ENCODE assay signal across 16 cellular contexts in the genomic region with DNA sequence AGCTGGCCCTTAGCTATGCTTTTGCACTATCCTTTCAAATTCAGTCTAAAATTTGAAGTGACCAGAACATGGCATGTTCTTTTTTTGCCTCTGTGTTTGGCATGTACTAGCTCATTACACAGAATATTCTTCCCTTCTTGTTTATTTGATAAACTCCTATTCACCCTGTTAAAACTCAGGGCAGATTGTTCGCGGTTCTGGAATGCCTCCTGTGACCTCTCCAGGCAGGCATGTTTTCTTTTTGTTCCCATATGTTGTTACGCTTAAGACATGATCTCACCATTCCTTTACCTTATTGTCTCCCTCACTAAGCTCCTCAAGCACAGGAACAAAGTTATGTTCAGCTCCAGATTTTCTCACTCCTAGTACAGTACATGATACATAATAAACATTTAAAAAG.
DNase-seq lines count a peak whose midpoint lies in the region; ATAC-seq and TF ChIP-seq lines count a peak whose summit lies in the region.
"Had no signal": no experiment of that assay in that cellular context is flagged by ENCODE, and none has a peak within 500 bp of the region (broad histone marks: within the 10 kb centered on the region; RNA-seq: fewer than 3 reads in every experiment).

No MANE protein-coding gene starts in this region.

- H3K27ac Mint-ChIP-seq in WTC11: peak overlapping the region; percentile 49; the same call in 1 of the 2 replicates
- H3K27ac Mint-ChIP-seq in progenitor cell of endocrine pancreas: peak overlapping the region; percentile 10
- H3K27ac Mint-ChIP-seq: endodermal cell had no signal

- DNase-seq in H4 (ENCODE audit: low spot score) (peak; percentile 13), WTC11 (ENCODE audit: low spot score) (no peak), fibroblast of the aortic adventitia (ENCODE audit: low read depth) (peak; percentile 34), progenitor cell of endocrine pancreas (ENCODE audit: low spot score, unreplicated experiment) (no peak), NCI-H146 (lab: John Stamatoyannopoulos, UW) (no peak), posterior vena cava (ENCODE audit: low spot score) (no peak), gastrocnemius medialis (no peak)
- DNase-seq: activated CD4-positive, alpha-beta T cell treated with anti-CD3 and anti-CD28 coated beads for 1 hour; amygdala; endodermal cell; NCI-H2107; occipital lobe; stimulated activated CD4-positive, alpha-beta T cell treated with anti-CD3 and anti-CD28 coated beads, Interleukin-15, amount 100 ng/mL, for 24 hours had no signal

- peaks cover 0 to 15% of the 10 kb centered on the region in 2 donors for H3K36me3 ChIP-seq in gastrocnemius medialis

- POLR2A ChIA-PET in WTC11 (lab: Charles Lee): no interaction called here

- intact Hi-C loops in posterior vena cava (cut with DNase I) (no loop called here), gastrocnemius medialis (cut with DNase I; ENCODE audit: low total_unique reads) (no loop called here)

- CTCF ChIA-PET in WTC11 (lab: Charles Lee): interaction anchor here (0.9 to 1.5 kb wide), 3 partner anchors 27 to 273 kb away, joined by 3 to 6 read pairs (median 3); no protein-coding TSS in a partner anchor

- ATAC-seq in WTC11 (peak; percentile 53), GM19397 (IDR thresholded peaks at IDR 0.05; ENCODE audit: unreplicated experiment) (no peak), gastrocnemius medialis (no peak)

- no peak overlapping the region for H3K4me3 ChIP-seq in fibroblast of the aortic adventitia (ENCODE audit: low read depth, low read length)
- no peak overlapping the region for H3K4me3 ChIP-seq in gastrocnemius medialis
- H3K4me3 ChIP-seq: hepatocyte had no signal

- H3K36me3 Mint-ChIP-seq in WTC11: peaks cover 5% of the 10 kb centered on the region
- H3K36me3 Mint-ChIP-seq in progenitor cell of endocrine pancreas (ENCODE audit: insufficient read depth): peaks cover 15% of the 10 kb centered on the region

- H3K4me1 ChIP-seq in gastrocnemius medialis: no peaks in the 10 kb centered on the region

- in situ Hi-C loops in gastrocnemius medialis (cut with MboI; ENCODE audit: low sequenced_read_pairs in 4 of 4): no loop called here

- peaks cover 14% of the 10 kb centered on the region for H3K4me1 Mint-ChIP-seq in WTC11
- peaks cover 6% of the 10 kb centered on the region for H3K4me1 Mint-ChIP-seq in progenitor cell of endocrine pancreas (ENCODE audit: low read depth)

- no peak overlapping the region for H3K27ac ChIP-seq in gastrocnemius medialis
- H3K27ac ChIP-seq: hepatocyte, HL-60 had no signal

- no peak for TF ChIP-seq POLR2A in gastrocnemius medialis (IDR thresholded peaks at IDR 0.05)

- no peaks in the 10 kb centered on the region for H3K27me3 ChIP-seq in gastrocnemius medialis
- H3K27me3 ChIP-seq: hepatocyte had no signal

- H3K9me3 Mint-ChIP-seq in WTC11: no peaks in the 10 kb centered on the region
- H3K9me3 Mint-ChIP-seq in progenitor cell of endocrine pancreas (ENCODE audit: low read depth): no peaks in the 10 kb centered on the region
- H3K9me3 Mint-ChIP-seq: endodermal cell had no signal

- no peaks in the 10 kb centered on the region for H3K9me3 ChIP-seq in gastrocnemius medialis

- TF ChIP-seq CTCF in WTC11 (IDR thresholded peaks at IDR 0.05): no peak
- no peak for TF ChIP-seq CTCF in fibroblast of the aortic adventitia (IDR thresholded peaks at IDR 0.05; ENCODE audit: insufficient read depth, low read length)
- TF ChIP-seq CTCF in progenitor cell of endocrine pancreas (IDR thresholded peaks at IDR 0.05; ENCODE audit: unreplicated experiment): no peak
- TF ChIP-seq CTCF in gastrocnemius medialis (IDR thresholded peaks at IDR 0.05 in 4 of 5, conservative IDR thresholded peaks at IDR 0.05 in 1 of 5): no peak

- H3K27me3 Mint-ChIP-seq in WTC11 (ENCODE audit: low read depth) (no peaks in the 10 kb centered on the region), progenitor cell of endocrine pancreas (no peaks in the 10 kb centered on the region)

- H3K4me3 Mint-ChIP-seq in WTC11 (no peak overlapping the region), progenitor cell of endocrine pancreas (ENCODE audit: low read depth) (no peak overlapping the region)
- H3K4me3 Mint-ChIP-seq: endodermal cell had no signal

TF ChIP-seq in WTC11, 78 proteins besides CTCF, POLR2A, EP300 and RAD21 (continues in another document):
- TF ChIP-seq, protein P1, sequence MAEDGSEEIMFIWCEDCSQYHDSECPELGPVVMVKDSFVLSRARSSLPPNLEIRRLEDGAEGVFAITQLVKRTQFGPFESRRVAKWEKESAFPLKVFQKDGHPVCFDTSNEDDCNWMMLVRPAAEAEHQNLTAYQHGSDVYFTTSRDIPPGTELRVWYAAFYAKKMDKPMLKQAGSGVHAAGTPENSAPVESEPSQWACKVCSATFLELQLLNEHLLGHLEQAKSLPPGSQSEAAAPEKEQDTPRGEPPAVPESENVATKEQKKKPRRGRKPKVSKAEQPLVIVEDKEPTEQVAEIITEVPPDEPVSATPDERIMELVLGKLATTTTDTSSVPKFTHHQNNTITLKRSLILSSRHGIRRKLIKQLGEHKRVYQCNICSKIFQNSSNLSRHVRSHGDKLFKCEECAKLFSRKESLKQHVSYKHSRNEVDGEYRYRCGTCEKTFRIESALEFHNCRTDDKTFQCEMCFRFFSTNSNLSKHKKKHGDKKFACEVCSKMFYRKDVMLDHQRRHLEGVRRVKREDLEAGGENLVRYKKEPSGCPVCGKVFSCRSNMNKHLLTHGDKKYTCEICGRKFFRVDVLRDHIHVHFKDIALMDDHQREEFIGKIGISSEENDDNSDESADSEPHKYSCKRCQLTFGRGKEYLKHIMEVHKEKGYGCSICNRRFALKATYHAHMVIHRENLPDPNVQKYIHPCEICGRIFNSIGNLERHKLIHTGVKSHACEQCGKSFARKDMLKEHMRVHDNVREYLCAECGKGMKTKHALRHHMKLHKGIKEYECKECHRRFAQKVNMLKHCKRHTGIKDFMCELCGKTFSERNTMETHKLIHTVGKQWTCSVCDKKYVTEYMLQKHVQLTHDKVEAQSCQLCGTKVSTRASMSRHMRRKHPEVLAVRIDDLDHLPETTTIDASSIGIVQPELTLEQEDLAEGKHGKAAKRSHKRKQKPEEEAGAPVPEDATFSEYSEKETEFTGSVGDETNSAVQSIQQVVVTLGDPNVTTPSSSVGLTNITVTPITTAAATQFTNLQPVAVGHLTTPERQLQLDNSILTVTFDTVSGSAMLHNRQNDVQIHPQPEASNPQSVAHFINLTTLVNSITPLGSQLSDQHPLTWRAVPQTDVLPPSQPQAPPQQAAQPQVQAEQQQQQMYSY (CRISPR knock-in tag; IDR thresholded peaks at IDR 0.05): no peak
- TF ChIP-seq NFATC4 (CRISPR knock-in tag; IDR thresholded peaks at IDR 0.05): no peak
- TF ChIP-seq, protein P2, sequence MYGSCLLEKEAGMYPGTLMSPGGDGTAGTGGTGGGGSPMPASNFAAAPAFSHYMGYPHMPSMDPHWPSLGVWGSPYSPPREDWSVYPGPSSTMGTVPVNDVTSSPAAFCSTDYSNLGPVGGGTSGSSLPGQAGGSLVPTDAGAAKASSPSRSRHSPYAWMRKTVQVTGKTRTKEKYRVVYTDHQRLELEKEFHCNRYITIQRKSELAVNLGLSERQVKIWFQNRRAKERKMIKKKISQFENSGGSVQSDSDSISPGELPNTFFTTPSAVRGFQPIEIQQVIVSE (CRISPR knock-in tag; IDR thresholded peaks at IDR 0.05; ENCODE audit: borderline replicate concordance): no peak
- TF ChIP-seq, protein P3, sequence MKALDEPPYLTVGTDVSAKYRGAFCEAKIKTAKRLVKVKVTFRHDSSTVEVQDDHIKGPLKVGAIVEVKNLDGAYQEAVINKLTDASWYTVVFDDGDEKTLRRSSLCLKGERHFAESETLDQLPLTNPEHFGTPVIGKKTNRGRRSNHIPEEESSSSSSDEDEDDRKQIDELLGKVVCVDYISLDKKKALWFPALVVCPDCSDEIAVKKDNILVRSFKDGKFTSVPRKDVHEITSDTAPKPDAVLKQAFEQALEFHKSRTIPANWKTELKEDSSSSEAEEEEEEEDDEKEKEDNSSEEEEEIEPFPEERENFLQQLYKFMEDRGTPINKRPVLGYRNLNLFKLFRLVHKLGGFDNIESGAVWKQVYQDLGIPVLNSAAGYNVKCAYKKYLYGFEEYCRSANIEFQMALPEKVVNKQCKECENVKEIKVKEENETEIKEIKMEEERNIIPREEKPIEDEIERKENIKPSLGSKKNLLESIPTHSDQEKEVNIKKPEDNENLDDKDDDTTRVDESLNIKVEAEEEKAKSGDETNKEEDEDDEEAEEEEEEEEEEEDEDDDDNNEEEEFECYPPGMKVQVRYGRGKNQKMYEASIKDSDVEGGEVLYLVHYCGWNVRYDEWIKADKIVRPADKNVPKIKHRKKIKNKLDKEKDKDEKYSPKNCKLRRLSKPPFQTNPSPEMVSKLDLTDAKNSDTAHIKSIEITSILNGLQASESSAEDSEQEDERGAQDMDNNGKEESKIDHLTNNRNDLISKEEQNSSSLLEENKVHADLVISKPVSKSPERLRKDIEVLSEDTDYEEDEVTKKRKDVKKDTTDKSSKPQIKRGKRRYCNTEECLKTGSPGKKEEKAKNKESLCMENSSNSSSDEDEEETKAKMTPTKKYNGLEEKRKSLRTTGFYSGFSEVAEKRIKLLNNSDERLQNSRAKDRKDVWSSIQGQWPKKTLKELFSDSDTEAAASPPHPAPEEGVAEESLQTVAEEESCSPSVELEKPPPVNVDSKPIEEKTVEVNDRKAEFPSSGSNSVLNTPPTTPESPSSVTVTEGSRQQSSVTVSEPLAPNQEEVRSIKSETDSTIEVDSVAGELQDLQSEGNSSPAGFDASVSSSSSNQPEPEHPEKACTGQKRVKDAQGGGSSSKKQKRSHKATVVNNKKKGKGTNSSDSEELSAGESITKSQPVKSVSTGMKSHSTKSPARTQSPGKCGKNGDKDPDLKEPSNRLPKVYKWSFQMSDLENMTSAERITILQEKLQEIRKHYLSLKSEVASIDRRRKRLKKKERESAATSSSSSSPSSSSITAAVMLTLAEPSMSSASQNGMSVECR (CRISPR knock-in tag; IDR thresholded peaks at IDR 0.05; ENCODE audit: borderline replicate concordance): no peak

Comparison
In these comparisons a context has a peak if more than half of its experiments do, and no peak if none do; other contexts are left out.
1. DNase-seq: peak in H4 (single experiment) and fibroblast of the aortic adventitia (single experiment); none in WTC11 (single experiment), progenitor cell of endocrine pancreas (single experiment), NCI-H146 (single experiment), posterior vena cava (single experiment) and gastrocnemius medialis (0 of 2).